ENCODE assay signal across 1 cellular context in genomic region chr16:87658564-87659225, GRCh38.
TF ChIP-seq lines count a peak whose summit lies in the region.

No MANE protein-coding gene starts in this region.

TF ChIP-seq in H1, 55 proteins besides CTCF, POLR2A, EP300 and RAD21:
- TF ChIP-seq NRF1 (IDR thresholded peaks at IDR 0.05; ENCODE audit: low read depth, low read length) (no peak), JUND (IDR thresholded peaks at IDR 0.05; ENCODE audit: low read length) (no peak), EZH2 (IDR thresholded peaks at IDR 0.05; ENCODE audit: low read depth, low read length, severe bottlenecking) (no peak), CREB1 (IDR thresholded peaks at IDR 0.05) (no peak), GABPA (IDR thresholded peaks at IDR 0.05; ENCODE audit: borderline replicate concordance, insufficient read depth, low read length) (no peak), BRCA1 (IDR thresholded peaks at IDR 0.05; ENCODE audit: low read depth, low read length) (no peak), JUN (IDR thresholded peaks at IDR 0.05; ENCODE audit: low read depth, low read length) (no peak), CHD1 (IDR thresholded peaks at IDR 0.05; ENCODE audit: low read depth, low read length) (no peak), BACH1 (IDR thresholded peaks at IDR 0.05; ENCODE audit: low read length) (no peak), TAF7 (optimal IDR thresholded peaks at IDR 0.05; ENCODE audit: borderline replicate concordance, low read depth, low read length) (no peak), FOSL1 (IDR thresholded peaks at IDR 0.05; ENCODE audit: insufficient read depth, low read depth, low read length) (no peak), KDM5A (IDR thresholded peaks at IDR 0.05; ENCODE audit: low read length) (no peak), KDM1A (IDR thresholded peaks at IDR 0.05; ENCODE audit: borderline replicate concordance, low read length) (no peak), SUZ12 (IDR thresholded peaks at IDR 0.05; ENCODE audit: low read length) (no peak), SRF (IDR thresholded peaks at IDR 0.05; ENCODE audit: low read depth, low read length) (no peak), ZNF274 (IDR thresholded peaks at IDR 0.05; ENCODE audit: borderline replicate concordance, extremely low read depth, low read length) (no peak), CHD7 (IDR thresholded peaks at IDR 0.05; ENCODE audit: insufficient replicate concordance, low read length) (no peak), SIX5 (IDR thresholded peaks at IDR 0.05; ENCODE audit: low read depth, low read length) (no peak), RFX5 (IDR thresholded peaks at IDR 0.05; ENCODE audit: borderline replicate concordance, low read depth, low read length) (no peak)
- TF ChIP-seq, protein P1, sequence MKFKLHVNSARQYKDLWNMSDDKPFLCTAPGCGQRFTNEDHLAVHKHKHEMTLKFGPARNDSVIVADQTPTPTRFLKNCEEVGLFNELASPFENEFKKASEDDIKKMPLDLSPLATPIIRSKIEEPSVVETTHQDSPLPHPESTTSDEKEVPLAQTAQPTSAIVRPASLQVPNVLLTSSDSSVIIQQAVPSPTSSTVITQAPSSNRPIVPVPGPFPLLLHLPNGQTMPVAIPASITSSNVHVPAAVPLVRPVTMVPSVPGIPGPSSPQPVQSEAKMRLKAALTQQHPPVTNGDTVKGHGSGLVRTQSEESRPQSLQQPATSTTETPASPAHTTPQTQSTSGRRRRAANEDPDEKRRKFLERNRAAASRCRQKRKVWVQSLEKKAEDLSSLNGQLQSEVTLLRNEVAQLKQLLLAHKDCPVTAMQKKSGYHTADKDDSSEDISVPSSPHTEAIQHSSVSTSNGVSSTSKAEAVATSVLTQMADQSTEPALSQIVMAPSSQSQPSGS (IDR thresholded peaks at IDR 0.05; ENCODE audit: low read length): no peak
